Comparison of ENCODE assay signal across 1 cellular context in genomic region chr12:50053583-50053982, GRCh38.
TF ChIP-seq lines count a peak whose summit lies in the region.

No MANE protein-coding gene starts in this region.

TF ChIP-seq in K562, 482 proteins besides CTCF, POLR2A, EP300 and RAD21 (continued from another document):
- peak; percentile 78 for TF ChIP-seq HINFP (tag; conservative IDR thresholded peaks at IDR 0.05; ENCODE audit: low read depth)
- TF ChIP-seq RCOR1 (IDR thresholded peaks at IDR 0.05; ENCODE audit: borderline replicate concordance in 1 of 2, low read depth in 2 of 2, low read length in 2 of 2): peak; percentile 11 to 86; a peak in 2 of 4 replicates
- 0 out of 2 replicates have a peak, but pooled peaks have one; percentile 34 for TF ChIP-seq PML (IDR thresholded peaks at IDR 0.05; ENCODE audit: low read length)
